20 cellular contexts compared by ENCODE assay signal in genomic region chr17:79977711-79978544, GRCh38. TPM values are rescaled to one million over a fixed set of nuclear protein-coding genes. Genes with fewer than 3 reads are reported as not detected.
DNase-seq lines count a peak whose midpoint lies in the region; ATAC-seq, FAIRE-seq and TF ChIP-seq lines count a peak whose summit lies in the region.
"Had no signal": no experiment of that assay in that cellular context is flagged by ENCODE, and none has a peak within 500 bp of the region (broad histone marks: within the 10 kb centered on the region; RNA-seq: fewer than 3 reads in every experiment).

No MANE protein-coding gene starts in this region.

- peak; percentile 70 for DNase-seq in G401 (ENCODE audit: low spot score)
- DNase-seq in astrocyte of the hippocampus (ENCODE audit: low read depth, low spot score): peak; percentile 75
- peak; percentile 82 for DNase-seq in kidney
- no peak for DNase-seq in activated CD4-positive, alpha-beta T cell treated with anti-CD3 and anti-CD28 coated beads for 4 hours
- no peak for DNase-seq in HTR-8/SVneo (ENCODE audit: insufficient read length, low spot score)
- no peak for DNase-seq in SIG-M5 treated with dmso at 0.1 percent for 504 hours (lab: John Stamatoyannopoulos, UW; ENCODE audit: unreplicated experiment)
- DNase-seq: activated CD4-positive, alpha-beta T cell treated with anti-CD3 and anti-CD28 coated beads for 1 hour; activated naive CD4-positive, alpha-beta T cell; GF-D8; NCI-H187; SHP77 treated with DMSO at 0.1 percent for 48 hours; stimulated activated CD4-positive, alpha-beta T cell treated with anti-CD3 and anti-CD28 coated beads, Interleukin-4, amount 100 ng/mL, for 4 hours; stimulated activated CD8-positive, alpha-beta memory T cell treated with anti-CD3 and anti-CD28 coated beads, Interleukin-4, amount 100 ng/mL, for 48 hours had no signal

- H3K9ac ChIP-seq in kidney (ENCODE audit: low read length in 2 of 2) (peak overlapping the region in 1 of 2 donors; percentile 40), rectal smooth muscle tissue (ENCODE audit: low read length) (no peak overlapping the region)

- no peaks in the 10 kb centered on the region for H3K27me3 ChIP-seq in rectal smooth muscle tissue (ENCODE audit: control insufficient read depth, insufficient read depth, low read length)
- H3K27me3 ChIP-seq: ascending aorta had no signal

- H3K36me3 ChIP-seq in kidney (ENCODE audit: control insufficient read depth in 1 of 2, insufficient read depth in 2 of 2, low read length in 2 of 2) (no peaks in the 10 kb centered on the region), rectal smooth muscle tissue (ENCODE audit: control insufficient read depth, insufficient read depth, low read length) (no peaks in the 10 kb centered on the region)

- no peaks in the 10 kb centered on the region for H3K4me1 ChIP-seq in kidney (ENCODE audit: control insufficient read depth in 1 of 2, insufficient read depth in 1 of 2, low read depth in 1 of 2, low read length in 2 of 2)
- peaks cover 6% of the 10 kb centered on the region for H3K4me1 ChIP-seq in rectal smooth muscle tissue (ENCODE audit: control insufficient read depth, insufficient read depth, low read length)
- H3K4me1 ChIP-seq: ascending aorta had no signal

- no peak for ATAC-seq in GM19463 (IDR thresholded peaks at IDR 0.05; ENCODE audit: unreplicated experiment)
- ATAC-seq: esophagus mucosa had no signal

- no peak overlapping the region for H3K4me3 ChIP-seq in kidney (ENCODE audit: low read length in 2 of 2)
- H3K4me3 ChIP-seq in rectal smooth muscle tissue (ENCODE audit: low read length): no peak overlapping the region
- H3K4me3 ChIP-seq: ascending aorta, skin epidermis had no signal

- in situ Hi-C loops in G401 (cut with HindIII; ENCODE audit: low sequenced_read_pairs): loop anchor here (25.0 kb wide), 1 partner anchor 216 kb away; no protein-coding TSS in a partner anchor

- FAIRE-seq in kidney (lab: Jason Lieb, UNC) (no peak), HTR-8/SVneo (lab: Jason Lieb, UNC) (no peak)
- FAIRE-seq: GM12892, islet of Langerhans had no signal

- intact Hi-C loops in kidney (cut with DNase I): no loop called here

- TF ChIP-seq CTCF in kidney (IDR thresholded peaks at IDR 0.05; ENCODE audit: borderline replicate concordance, extremely low read depth, insufficient read depth): no peak

- H3K27ac ChIP-seq in kidney (ENCODE audit: low read depth in 2 of 2, low read length in 2 of 2): peak overlapping the region in 1 of 2 donors; percentile 40
- H3K27ac ChIP-seq in rectal smooth muscle tissue (ENCODE audit: low read depth, low read length): peak overlapping the region; percentile 24
- H3K27ac ChIP-seq: ascending aorta had no signal

- H3K9me3 ChIP-seq in kidney (ENCODE audit: control insufficient read depth in 1 of 2, low read length in 2 of 2): no peaks in the 10 kb centered on the region
- H3K9me3 ChIP-seq: ascending aorta had no signal

RNA-seq across cellular contexts. Expression of gene TBC1D16, which starts 57.7 kb away (rescaled TPM):
- total RNA-seq in G401 (2014; rRNA removed; shearing (Covaris generic)): 9.6 and 21.7 TPM in 2 replicates
- total RNA-seq in kidney: 68.0 TPM
- 9.1 TPM for polyA plus RNA-seq in kidney (ENCODE audit: insufficient read depth, low read depth, low replicate concordance)

RNA-seq across cellular contexts. Expression of gene CCDC40, which starts 58.5 kb away (rescaled TPM):
- 13.7 and 14.4 TPM in 2 replicates for total RNA-seq in G401 (2014; rRNA removed; shearing (Covaris generic))
- total RNA-seq in kidney: 22.6 TPM
- 5.1 TPM for polyA plus RNA-seq in kidney (ENCODE audit: insufficient read depth, low read depth, low replicate concordance)

Comparison
In these comparisons a context has a peak if more than half of its experiments do, and no peak if none do; other contexts are left out.
1. DNase-seq: peak in G401 (single experiment), astrocyte of the hippocampus (single experiment) and kidney (single experiment); none in activated CD4-positive, alpha-beta T cell treated with anti-CD3 and anti-CD28 coated beads for 4 hours (0 of 2), HTR-8/SVneo (single experiment) and SIG-M5 treated with dmso at 0.1 percent for 504 hours (single experiment).